Comparison of ENCODE assay signal across 8 cellular contexts in the genomic region with DNA sequence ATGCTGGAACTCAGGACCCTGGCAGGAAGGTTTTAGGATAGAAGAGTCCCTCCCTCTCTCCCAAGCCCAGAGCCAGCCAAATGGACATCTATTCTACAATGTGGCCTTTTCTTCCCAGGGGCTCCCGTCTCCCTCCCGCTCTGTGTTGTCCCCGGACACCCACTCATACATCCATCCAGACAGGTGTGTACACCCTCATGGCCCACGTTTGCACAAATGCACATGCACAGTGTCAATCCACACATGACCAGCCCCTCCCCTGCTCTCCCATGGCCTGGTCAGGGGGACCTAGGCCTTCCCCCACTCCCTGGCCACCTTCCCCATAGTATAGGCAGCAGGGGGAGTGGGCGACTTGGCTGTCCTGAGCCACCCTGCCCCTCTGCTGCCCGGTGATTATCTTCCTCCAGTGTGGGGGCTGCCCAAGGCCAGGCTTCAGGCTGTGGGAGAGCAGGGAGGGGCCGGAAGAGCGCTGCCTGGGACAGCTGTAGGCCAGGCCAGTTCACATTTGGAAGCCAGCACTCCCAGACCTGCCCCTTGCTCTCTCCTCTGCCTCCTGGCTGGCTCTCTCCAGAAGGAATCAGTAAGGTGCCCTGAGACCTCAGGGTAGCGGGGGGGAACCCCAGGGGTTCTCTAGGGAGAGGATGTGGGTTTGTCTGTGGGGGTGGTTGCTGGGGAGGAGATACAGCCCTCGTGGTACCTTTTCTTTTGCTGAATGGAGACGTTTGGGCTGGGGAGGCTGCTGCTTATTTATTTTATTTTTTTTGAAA. TPM values are rescaled to one million over a fixed set of nuclear protein-coding genes. Genes with fewer than 3 reads are reported as not detected.
DNase-seq lines count a peak whose midpoint lies in the region; ATAC-seq, FAIRE-seq and TF ChIP-seq lines count a peak whose summit lies in the region.

No MANE protein-coding gene starts in this region.

- no peaks in the 10 kb centered on the region for H3K9me3 Mint-ChIP-seq in activated T-cell treated with anti-CD3 and anti-CD28 coated beads, Interleukin-2, amount 50 U/mL, for 4 hours
- no peaks in the 10 kb centered on the region for H3K9me3 Mint-ChIP-seq in neural progenitor cell

- H3K4me2 ChIP-seq in neural progenitor cell = no peak overlapping the region

- no peaks in the 10 kb centered on the region for H3K36me3 ChIP-seq in neural progenitor cell

- peak overlapping the region; percentile 70 for H3K4me3 Mint-ChIP-seq in activated T-cell treated with anti-CD3 and anti-CD28 coated beads, Interleukin-2, amount 50 U/mL, for 4 hours
- no peak overlapping the region for H3K4me3 Mint-ChIP-seq in neural progenitor cell

- no peaks in the 10 kb centered on the region for H3K9me3 ChIP-seq in neural progenitor cell (ENCODE audit: low read depth)

- peaks cover 2% of the 10 kb centered on the region for H3K36me3 Mint-ChIP-seq in activated T-cell treated with anti-CD3 and anti-CD28 coated beads, Interleukin-2, amount 50 U/mL, for 4 hours (ENCODE audit: insufficient read depth)
- H3K36me3 Mint-ChIP-seq in neural progenitor cell = no peaks in the 10 kb centered on the region

- H2AFZ ChIP-seq in neural progenitor cell (replicated peaks) = no peak overlapping the region

- DNase-seq in GM19239 (ENCODE audit: insufficient read length, low spot score) = peak; percentile 45
- peak; percentile 61 for DNase-seq in activated T-cell treated with anti-CD3 and anti-CD28 coated beads, Interleukin-2, amount 50 U/mL, for 4 hours
- DNase-seq in stimulated activated CD4-positive, alpha-beta T cell treated with anti-CD3 and anti-CD28 coated beads, Interleukin-1b, Interleukin-23, amount 100 ng/mL, for 48 hours = peak; percentile 71
- DNase-seq in NOMO-1 (lab: John Stamatoyannopoulos, UW; ENCODE audit: unreplicated experiment in 2 of 2) = no peak
- DNase-seq in DMS153 treated with DMSO at 0.1 percent for 48 hours (lab: John Stamatoyannopoulos, UW; ENCODE audit: unreplicated experiment) = no peak
- DNase-seq in epidermal melanocyte (ENCODE audit: insufficient read length, low spot score) = no peak
- no peak for DNase-seq in neural progenitor cell (ENCODE audit: low spot score)

- H3K9ac ChIP-seq in neural progenitor cell = no peak overlapping the region

- ATAC-seq in HG03521 (IDR thresholded peaks at IDR 0.05; ENCODE audit: unreplicated experiment) = peak; percentile 61
- ATAC-seq in activated T-cell treated with anti-CD3 and anti-CD28 coated beads, Interleukin-2, amount 50 U/mL, for 4 hours = peak; percentile 23 to 32

- H3K79me2 ChIP-seq in neural progenitor cell (ENCODE audit: low read depth) = no peaks in the 10 kb centered on the region

- no peaks in the 10 kb centered on the region for H3K27me3 Mint-ChIP-seq in activated T-cell treated with anti-CD3 and anti-CD28 coated beads, Interleukin-2, amount 50 U/mL, for 4 hours (ENCODE audit: low read depth)
- peaks cover 2% of the 10 kb centered on the region for H3K27me3 Mint-ChIP-seq in neural progenitor cell (ENCODE audit: insufficient read depth, low read depth)

- H3K4me3 ChIP-seq in neural progenitor cell = no peak overlapping the region

- H3K27ac Mint-ChIP-seq in neural progenitor cell = no peak overlapping the region

- H3K4me1 ChIP-seq in neural progenitor cell = peaks cover 11% of the 10 kb centered on the region

- no peaks in the 10 kb centered on the region for H4K20me1 ChIP-seq in neural progenitor cell (ENCODE audit: low read depth)

- H3K27me3 ChIP-seq in neural progenitor cell = no peaks in the 10 kb centered on the region

- no peak for TF ChIP-seq CTCF in neural progenitor cell (IDR thresholded peaks at IDR 0.05)

- peaks cover 68% of the 10 kb centered on the region for H3K4me1 Mint-ChIP-seq in activated T-cell treated with anti-CD3 and anti-CD28 coated beads, Interleukin-2, amount 50 U/mL, for 4 hours (ENCODE audit: low read depth)
- peaks cover 29% of the 10 kb centered on the region for H3K4me1 Mint-ChIP-seq in neural progenitor cell

- no peak overlapping the region for H3K27ac ChIP-seq in neural progenitor cell

- H3F3A ChIP-seq in neural progenitor cell (ENCODE audit: low read depth) = no peaks in the 10 kb centered on the region

- peak; percentile 90 for FAIRE-seq in GM19239 (lab: Jason Lieb, UNC)

RNA-seq across cellular contexts. Expression of gene PTPN7, which starts 4.1 kb away (rescaled TPM):
- 100 to 1,000 TPM; 304 to 352 (median 331) TPM for total RNA-seq in activated T-cell treated with anti-CD3 and anti-CD28 coated beads, Interleukin-2, amount 50 U/mL, for 4 hours
- not detected in 2 replicates for total RNA-seq in neural progenitor cell (ENCODE audit: low replicate concordance)

RNA-seq across cellular contexts. Expression of gene ARL8A, which starts 19.9 kb away (rescaled TPM):
- 10 to 100 TPM; 48.9 to 55.0 (median 52.1) TPM for total RNA-seq in activated T-cell treated with anti-CD3 and anti-CD28 coated beads, Interleukin-2, amount 50 U/mL, for 4 hours
- total RNA-seq in neural progenitor cell (ENCODE audit: low replicate concordance) = 13.3 and 29.6 TPM in 2 replicates

RNA-seq across cellular contexts. Expression of gene LGR6, which starts 29.1 kb away (rescaled TPM):
- total RNA-seq in activated T-cell treated with anti-CD3 and anti-CD28 coated beads, Interleukin-2, amount 50 U/mL, for 4 hours = under 1 TPM in 2 of 3 donors, not detected in 1; 0.08 to 0.21 TPM
- 0.25 TPM in 1 of 2 replicates, not detected in the other for total RNA-seq in neural progenitor cell (ENCODE audit: low replicate concordance)

RNA-seq across cellular contexts. Expression of gene GPR37L1, which starts 41.7 kb away (rescaled TPM):
- total RNA-seq in activated T-cell treated with anti-CD3 and anti-CD28 coated beads, Interleukin-2, amount 50 U/mL, for 4 hours = not detected
- total RNA-seq in neural progenitor cell (ENCODE audit: low replicate concordance) = 0.06 TPM in 1 of 2 replicates, not detected in the other

Comparison
In these comparisons a context has a peak if more than half of its experiments do, and no peak if none do; other contexts are left out.
1. DNase-seq: peak in GM19239 (single experiment), activated T-cell treated with anti-CD3 and anti-CD28 coated beads, Interleukin-2, amount 50 U/mL, for 4 hours (single experiment) and stimulated activated CD4-positive, alpha-beta T cell treated with anti-CD3 and anti-CD28 coated beads, Interleukin-1b, Interleukin-23, amount 100 ng/mL, for 48 hours (single experiment); none in NOMO-1 (0 of 2), DMS153 treated with DMSO at 0.1 percent for 48 hours (single experiment), epidermal melanocyte (single experiment) and neural progenitor cell (single experiment).
2. RNA of gene PTPN7, which starts 4.1 kb away (total RNA-seq): 304 to 352 TPM in activated T-cell treated with anti-CD3 and anti-CD28 coated beads, Interleukin-2, amount 50 U/mL, for 4 hours; not detected in neural progenitor cell; every median in the first group is over 100 times any median in the second.